ENCODE assay signal across 8 cellular contexts in genomic region chr1:53238197-53239155, GRCh38. TPM values are rescaled to one million over a fixed set of nuclear protein-coding genes. Genes with fewer than 3 reads are reported as not detected.
A peak's percentile ranks its signal among the peaks of the same experiment; 100 is the strongest.
DNase-seq lines count a peak whose midpoint lies in the region; ATAC-seq and TF ChIP-seq lines count a peak whose summit lies in the region.

MAGOH (minus strand) TSS chr1:53238518; CDS start chr1:53238448, 70 bp downstream.

- TF ChIP-seq CTCF in choroid plexus epithelial cell (conservative IDR thresholded peaks at IDR 0.05; ENCODE audit: low read depth, low read length): no peak

- ATAC-seq in HG03442 (IDR thresholded peaks at IDR 0.05; ENCODE audit: unreplicated experiment): peak; percentile 96
- peak; percentile 98 for ATAC-seq in activated CD4-positive, alpha-beta T cell treated with anti-CD3 and anti-CD28 coated beads for 36 hours

- H3K4me3 ChIP-seq in choroid plexus epithelial cell (ENCODE audit: low read depth, low read length): peak within 1 kb of the TSS; percentile 95

- peak within 1 kb of the TSS; percentile 96 for H3K4me3 Mint-ChIP-seq in activated CD4-positive, alpha-beta T cell treated with anti-CD3 and anti-CD28 coated beads for 36 hours

- intact Hi-C loops in activated CD4-positive, alpha-beta T cell treated with anti-CD3 and anti-CD28 coated beads for 36 hours (cut with DNase I, micrococcal nuclease): loop anchor here (1.0 to 2.0 kb wide), 10 partner anchors 18 to 834 kb away; partner anchors contain the start of genes CPT2 (in 2 of the 2), CZIB (in 2 of the 2), NDC1 (in 1 of the 2) and ORC1 (in 1 of the 2)

- H3K36me3 Mint-ChIP-seq in activated CD4-positive, alpha-beta T cell treated with anti-CD3 and anti-CD28 coated beads for 36 hours (ENCODE audit: low read depth): peaks cover 31% of the 10 kb centered on the region

- peaks cover 24% of the 10 kb centered on the region for H3K4me1 Mint-ChIP-seq in activated CD4-positive, alpha-beta T cell treated with anti-CD3 and anti-CD28 coated beads for 36 hours

- DNase-seq in Ammon's horn (ENCODE audit: low spot score) (peak; percentile 98), GM19238 (ENCODE audit: insufficient read length, low spot score) (peak; percentile 92), NCI-H524 (lab: John Stamatoyannopoulos, UW) (peak; percentile 92 to 94), choroid plexus epithelial cell (ENCODE audit: low read depth) (peak; percentile 97), kidney glomerular epithelial cell (lab: John Stamatoyannopoulos, UW) (peak; percentile 83)
- DNase-seq in activated CD4-positive, alpha-beta T cell treated with anti-CD3 and anti-CD28 coated beads for 36 hours: peak; percentile 95
- DNase-seq in stimulated activated CD4-positive, alpha-beta T cell treated with anti-CD3 and anti-CD28 coated beads, Interleukin-1b, Interleukin-23, amount 100 ng/mL, for 1 hour (ENCODE audit: low read depth in 2 of 2): peak; percentile 80 to 91

- no peaks in the 10 kb centered on the region for H3K27me3 Mint-ChIP-seq in activated CD4-positive, alpha-beta T cell treated with anti-CD3 and anti-CD28 coated beads for 36 hours

- CTCF ChIA-PET in activated CD4-positive, alpha-beta T cell treated with anti-CD3 and anti-CD28 coated beads for 36 hours (lab: Charles Lee): no interaction called here

- no peaks in the 10 kb centered on the region for H3K9me3 Mint-ChIP-seq in activated CD4-positive, alpha-beta T cell treated with anti-CD3 and anti-CD28 coated beads for 36 hours (ENCODE audit: low read depth)

- peak within 1 kb of the TSS; percentile 93 for H3K27ac Mint-ChIP-seq in activated CD4-positive, alpha-beta T cell treated with anti-CD3 and anti-CD28 coated beads for 36 hours

- POLR2A ChIA-PET in activated CD4-positive, alpha-beta T cell treated with anti-CD3 and anti-CD28 coated beads for 36 hours (lab: Charles Lee): no interaction called here

RNA-seq across cellular contexts. Expression of gene MAGOH, which starts in this region (rescaled TPM):
- 10 to 100 TPM; 73.7 to 92.3 TPM for total RNA-seq in activated CD4-positive, alpha-beta T cell treated with anti-CD3 and anti-CD28 coated beads for 36 hours

Comparison
In these comparisons a context has a peak if more than half of its experiments do, and no peak if none do; other contexts are left out.
1. Peak in every context shown above with its lines: DNase-seq, ATAC-seq and H3K4me3 ChIP-seq.